ENCODE assay signal across 13 cellular contexts in genomic region chr17:332023-332422, GRCh38. TPM values are rescaled to one million over a fixed set of nuclear protein-coding genes. Genes with fewer than 3 reads are reported as not detected.
DNase-seq lines count a peak whose midpoint lies in the region; ATAC-seq and TF ChIP-seq lines count a peak whose summit lies in the region.
"Had no signal": no experiment of that assay in that cellular context is flagged by ENCODE, and none has a peak within 500 bp of the region (broad histone marks: within the 10 kb centered on the region; RNA-seq: fewer than 3 reads in every experiment).

No MANE protein-coding gene starts in this region.

- DNase-seq in activated naive CD8-positive, alpha-beta T cell treated with anti-CD3 and anti-CD28 coated beads, Interleukin-2, amount 50 U/mL, for 24 hours, result no peak
- DNase-seq in heart left ventricle (peak in 2 of 5 donors; percentile 58 to 62), aorta (peak; percentile 31 to 49), WTC11 (ENCODE audit: low spot score) (no peak), GM20000 (ENCODE audit: low spot score) (no peak)
- no peak for DNase-seq in activated CD8-positive, alpha-beta memory T cell treated with anti-CD3 and anti-CD28 coated beads, Interleukin-2, amount 50 U/mL, for 48 hours
- DNase-seq: activated T-cell treated with anti-CD3 and anti-CD28 coated beads, Interleukin-2, amount 50 U/mL, for 4 hours; EL; NCI-H510A; SHP77 treated with DMSO at 0.1 percent for 48 hours; stimulated activated CD8-positive, alpha-beta memory T cell treated with anti-CD3 and anti-CD28 coated beads, Interleukin-4, amount 100 ng/mL, for 48 hours had no signal

- no peaks in the 10 kb centered on the region for H3K9me3 Mint-ChIP-seq in activated naive CD8-positive, alpha-beta T cell (ENCODE audit: low read depth)
- no peaks in the 10 kb centered on the region for H3K9me3 Mint-ChIP-seq in activated naive CD8-positive, alpha-beta T cell treated with anti-CD3 and anti-CD28 coated beads, Interleukin-2, amount 50 U/mL, for 24 hours
- no peaks in the 10 kb centered on the region for H3K9me3 Mint-ChIP-seq in WTC11
- H3K9me3 Mint-ChIP-seq: activated T-cell treated with anti-CD3 and anti-CD28 coated beads, Interleukin-2, amount 50 U/mL, for 4 hours had no signal

- H3K79me2 ChIP-seq in parathyroid adenoma, result no peaks in the 10 kb centered on the region

- H3K4me1 ChIP-seq in heart left ventricle, result peaks cover 0 to 50% (median 26%) of the 10 kb centered on the region in 12 donors
- H3K4me1 ChIP-seq in parathyroid adenoma, result no peaks in the 10 kb centered on the region
- no peaks in the 10 kb centered on the region for H3K4me1 ChIP-seq in aorta (ENCODE audit: control insufficient read depth in 1 of 2, insufficient read depth in 2 of 2, low read length in 2 of 2)

- H3K27ac Mint-ChIP-seq in activated naive CD8-positive, alpha-beta T cell, result no peak overlapping the region
- no peak overlapping the region for H3K27ac Mint-ChIP-seq in activated naive CD8-positive, alpha-beta T cell treated with anti-CD3 and anti-CD28 coated beads, Interleukin-2, amount 50 U/mL, for 24 hours
- no peak overlapping the region for H3K27ac Mint-ChIP-seq in WTC11

- H3K36me3 ChIP-seq in heart left ventricle, result peaks cover 0 to 2% (median 0%) of the 10 kb centered on the region in 9 donors
- H3K36me3 ChIP-seq in parathyroid adenoma (ENCODE audit: control insufficient read depth, insufficient read depth, low read length), result no peaks in the 10 kb centered on the region
- H3K36me3 ChIP-seq in aorta (ENCODE audit: control insufficient read depth in 1 of 2, insufficient read depth in 2 of 2, low read length in 1 of 2), result no peaks in the 10 kb centered on the region

- H2AFZ ChIP-seq in parathyroid adenoma, result no peak overlapping the region

- TF ChIP-seq POLR2A in heart left ventricle (IDR thresholded peaks at IDR 0.05), result no peak

- TF ChIP-seq CTCF in heart left ventricle (IDR thresholded peaks at IDR 0.05) (no peak), parathyroid adenoma (IDR thresholded peaks at IDR 0.05) (no peak), WTC11 (IDR thresholded peaks at IDR 0.05) (no peak), GM20000 (IDR thresholded peaks at IDR 0.05; ENCODE audit: extremely low read depth, missing control alignments) (no peak)

- CTCF ChIA-PET in WTC11 (lab: Charles Lee), result no interaction called here

- H3K27me3 Mint-ChIP-seq in activated naive CD8-positive, alpha-beta T cell, result no peaks in the 10 kb centered on the region
- H3K27me3 Mint-ChIP-seq in activated naive CD8-positive, alpha-beta T cell treated with anti-CD3 and anti-CD28 coated beads, Interleukin-2, amount 50 U/mL, for 24 hours, result peaks cover 9% of the 10 kb centered on the region
- peaks cover 5% of the 10 kb centered on the region; the same call in 1 of the 2 replicates for H3K27me3 Mint-ChIP-seq in WTC11 (ENCODE audit: low read depth)

- peaks cover 67% of the 10 kb centered on the region for H3K4me1 Mint-ChIP-seq in activated naive CD8-positive, alpha-beta T cell (ENCODE audit: low read depth)
- peaks cover 57% of the 10 kb centered on the region for H3K4me1 Mint-ChIP-seq in activated naive CD8-positive, alpha-beta T cell treated with anti-CD3 and anti-CD28 coated beads, Interleukin-2, amount 50 U/mL, for 24 hours
- H3K4me1 Mint-ChIP-seq in WTC11, result peaks cover 26% of the 10 kb centered on the region

- intact Hi-C loops in heart left ventricle (cut with DNase I) (loop anchor here in 6 of 10 donors (1.0 to 10.0 kb wide), 6 partner anchors 18 to 65 kb away; no protein-coding TSS in a partner anchor), aorta (cut with DNase I) (no loop called here)

- H3K4me3 Mint-ChIP-seq in activated naive CD8-positive, alpha-beta T cell, result peak overlapping the region; percentile 84
- H3K4me3 Mint-ChIP-seq in activated naive CD8-positive, alpha-beta T cell treated with anti-CD3 and anti-CD28 coated beads, Interleukin-2, amount 50 U/mL, for 24 hours, result no peak overlapping the region
- H3K4me3 Mint-ChIP-seq in WTC11, result no peak overlapping the region

- no peak overlapping the region for H3K4me2 ChIP-seq in parathyroid adenoma (ENCODE audit: low read length)

- H3K9ac ChIP-seq in parathyroid adenoma, result no peak overlapping the region

- no peak for ATAC-seq in activated naive CD8-positive, alpha-beta T cell treated with anti-CD3 and anti-CD28 coated beads, Interleukin-2, amount 50 U/mL, for 24 hours
- ATAC-seq in heart left ventricle (peak in 3 of 4 donors; percentile 1 to 20 (median 18)), aorta (ENCODE audit: low FRiP score) (no peak), WTC11 (no peak)

- H3K9me3 ChIP-seq in heart left ventricle, result no peaks in the 10 kb centered on the region
- no peaks in the 10 kb centered on the region for H3K9me3 ChIP-seq in parathyroid adenoma (ENCODE audit: control insufficient read depth, low read length)
- no peaks in the 10 kb centered on the region for H3K9me3 ChIP-seq in aorta (ENCODE audit: control insufficient read depth, low read length)

- H3K27me3 ChIP-seq in heart left ventricle (peaks cover 0 to 10% (median 0%) of the 10 kb centered on the region in 9 donors), parathyroid adenoma (ENCODE audit: control insufficient read depth, insufficient read depth, low read length) (no peaks in the 10 kb centered on the region), aorta (ENCODE audit: control insufficient read depth in 1 of 2, insufficient read depth in 2 of 2, low read length in 1 of 2) (no peaks in the 10 kb centered on the region)

- H3K36me3 Mint-ChIP-seq in activated naive CD8-positive, alpha-beta T cell, result no peaks in the 10 kb centered on the region
- no peaks in the 10 kb centered on the region for H3K36me3 Mint-ChIP-seq in activated naive CD8-positive, alpha-beta T cell treated with anti-CD3 and anti-CD28 coated beads, Interleukin-2, amount 50 U/mL, for 24 hours (ENCODE audit: low read depth)
- H3K36me3 Mint-ChIP-seq in WTC11, result no peaks in the 10 kb centered on the region

- H3K4me3 ChIP-seq in heart left ventricle, result peak overlapping the region; percentile 34 to 67 (median 54)
- H3K4me3 ChIP-seq in parathyroid adenoma (ENCODE audit: low read depth, low read length), result no peak overlapping the region
- H3K4me3 ChIP-seq in aorta (ENCODE audit: low read length in 2 of 2), result no peak overlapping the region

- H3K27ac ChIP-seq in heart left ventricle, result peak overlapping the region; percentile 81 to 99 (median 92)
- H3K27ac ChIP-seq in parathyroid adenoma, result peak overlapping the region; percentile 79
- no peak overlapping the region for H3K27ac ChIP-seq in aorta (ENCODE audit: low read depth in 1 of 2, low read length in 2 of 2)

- POLR2A ChIA-PET in WTC11 (lab: Charles Lee), result no interaction called here

- 56 to 76% (median 59%) methylated on average over 11 of the region's 11 CpGs for WGBS in heart left ventricle, 4 donors
- 83 to 86% methylated on average over 11 of the region's 11 CpGs for WGBS in aorta, 2 donors

TF ChIP-seq in WTC11, 78 proteins besides CTCF, POLR2A, EP300 and RAD21 (continues in another document):
- no peak for TF ChIP-seq E2F5 (CRISPR knock-in tag; IDR thresholded peaks at IDR 0.05)
- TF ChIP-seq ZNF532 (CRISPR knock-in tag; IDR thresholded peaks at IDR 0.05; ENCODE audit: borderline replicate concordance), result no peak
- TF ChIP-seq JUN (CRISPR knock-in tag; IDR thresholded peaks at IDR 0.05), result no peak
- TF ChIP-seq ZNF671 (CRISPR knock-in tag; IDR thresholded peaks at IDR 0.05), result no peak
- TF ChIP-seq SMAD3 (CRISPR knock-in tag; IDR thresholded peaks at IDR 0.05; ENCODE audit: borderline replicate concordance), result no peak
- no peak for TF ChIP-seq ZNF423 (CRISPR knock-in tag; IDR thresholded peaks at IDR 0.05)

RNA-seq across cellular contexts. Expression of gene RPH3AL, which starts 20.6 kb away (rescaled TPM):
- total RNA-seq in heart left ventricle, result 1 to 10 TPM; 2.8 to 9.4 (median 6.7) TPM
- polyA plus RNA-seq in heart left ventricle, result 1 to 10 TPM; 4.3 to 6.3 TPM
- total RNA-seq in aorta, result 10 to 100 TPM; 12.5 to 18.1 TPM
- 1 to 10 TPM; 1.6 to 3.5 TPM for polyA plus RNA-seq in aorta
- 2.0 to 4.6 TPM (median 3.7 TPM) in 3 replicates for total RNA-seq in WTC11 (2021)

Comparison
In these comparisons a context has a peak if more than half of its experiments do, and no peak if none do; other contexts are left out.
1. ATAC-seq: peak in heart left ventricle (3 of 4); none in activated naive CD8-positive, alpha-beta T cell treated with anti-CD3 and anti-CD28 coated beads, Interleukin-2, amount 50 U/mL, for 24 hours (single experiment), aorta (single experiment) and WTC11 (single experiment).
2. DNase-seq: peak in aorta (2 of 2); none in activated naive CD8-positive, alpha-beta T cell treated with anti-CD3 and anti-CD28 coated beads, Interleukin-2, amount 50 U/mL, for 24 hours (single experiment), WTC11 (single experiment), GM20000 (single experiment) and activated CD8-positive, alpha-beta memory T cell treated with anti-CD3 and anti-CD28 coated beads, Interleukin-2, amount 50 U/mL, for 48 hours (single experiment).
3. H3K27ac ChIP-seq: peak in heart left ventricle (12 of 12) and parathyroid adenoma (single experiment); none in aorta (0 of 2).
4. H3K4me3 ChIP-seq: peak in heart left ventricle (12 of 12); none in parathyroid adenoma (single experiment) and aorta (0 of 2).
5. intact Hi-C loops: an anchor here in heart left ventricle (1.0 to 10.0 kb wide); none called in aorta.